Comparison of ENCODE assay signal across 20 cellular contexts in the genomic region with DNA sequence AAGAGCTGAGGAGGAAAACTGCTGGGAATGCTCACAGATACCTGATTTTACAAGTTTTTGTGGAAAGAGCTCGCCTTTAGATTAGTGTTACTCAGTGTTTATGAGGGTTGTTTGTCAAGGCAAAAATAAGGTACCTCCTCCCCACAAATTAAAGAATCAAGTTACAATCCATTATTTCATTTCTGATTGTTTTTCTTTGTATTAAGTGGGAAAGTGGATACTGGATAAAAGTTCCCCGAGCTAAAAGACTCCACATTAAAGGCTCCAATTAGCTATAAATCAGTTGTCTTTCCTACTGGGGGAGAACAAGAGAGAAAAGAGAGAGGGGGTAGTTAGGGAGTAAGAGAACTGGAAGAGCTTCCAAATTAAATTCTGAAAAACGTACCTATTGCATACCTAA. TPM values are rescaled to one million over a fixed set of nuclear protein-coding genes. Genes with fewer than 3 reads are reported as not detected.
DNase-seq lines count a peak whose midpoint lies in the region; ATAC-seq and TF ChIP-seq lines count a peak whose summit lies in the region.
"Had no signal": no experiment of that assay in that cellular context is flagged by ENCODE, and none has a peak within 500 bp of the region (broad histone marks: within the 10 kb centered on the region; RNA-seq: fewer than 3 reads in every experiment).

No MANE protein-coding gene starts in this region.

- H3K4me3 ChIP-seq in GM23338 (no peak overlapping the region), kidney epithelial cell (ENCODE audit: low read depth, low read length) (peak overlapping the region; percentile 4), neural progenitor cell (peak overlapping the region; percentile 60)
- H3K4me3 ChIP-seq: SJSA1 had no signal

- H3K4me2 ChIP-seq in GM23338 (no peak overlapping the region), neural progenitor cell (peak overlapping the region; percentile 89)

- H3K4me3 Mint-ChIP-seq in GM23338 (no peak overlapping the region), neural progenitor cell (no peak overlapping the region)
- H3K4me3 Mint-ChIP-seq: CD8-positive, alpha-beta T cell; HFFc6 had no signal

- no peaks in the 10 kb centered on the region; the same call in 2 of the 3 replicates for H3K36me3 Mint-ChIP-seq in GM23338 (ENCODE audit: low read depth)
- H3K36me3 Mint-ChIP-seq in neural progenitor cell, result no peaks in the 10 kb centered on the region
- H3K36me3 Mint-ChIP-seq: CD8-positive, alpha-beta T cell had no signal

- peaks cover 66% of the 10 kb centered on the region for H3K27me3 Mint-ChIP-seq in GM23338 (ENCODE audit: insufficient read depth, low read depth, poor library complexity)
- H3K27me3 Mint-ChIP-seq in neural progenitor cell (ENCODE audit: insufficient read depth, low read depth), result peaks cover 53% of the 10 kb centered on the region

- H3K9me3 Mint-ChIP-seq in GM23338, result no peaks in the 10 kb centered on the region; the same call in 2 of the 3 replicates
- H3K9me3 Mint-ChIP-seq in neural progenitor cell, result peaks cover 7% of the 10 kb centered on the region
- H3K9me3 Mint-ChIP-seq: CD8-positive, alpha-beta T cell; HFFc6 had no signal

- DNase-seq in GM23338 (ENCODE audit: low spot score) (no peak), NCI-H1105 treated with DMSO at 0.1 percent for 48 hours (lab: John Stamatoyannopoulos, UW) (peak; percentile 46), kidney epithelial cell (ENCODE audit: low read depth) (no peak), neural progenitor cell (ENCODE audit: low spot score) (no peak), NOMO-1 (lab: John Stamatoyannopoulos, UW; ENCODE audit: unreplicated experiment in 2 of 2) (no peak)
- DNase-seq: BE2C; CD8-positive, alpha-beta T cell; GF-D8; GOT3; HFFc6; KG1; NCI-H1092; NCI-H187 treated with DMSO at 0.1 percent for 48 hours; NCI-H2171 treated with DMSO at 0.1 percent for 48 hours; NCI-H510A treated with DMSO at 0.1 percent for 48 hours; OCI-M1; RPMI8226 had no signal

- peaks cover 100% of the 10 kb centered on the region for H3K27me3 ChIP-seq in GM23338 (ENCODE audit: insufficient read depth)
- H3K27me3 ChIP-seq in kidney epithelial cell (ENCODE audit: control insufficient read depth, insufficient read depth, low read length), result peaks cover 12% of the 10 kb centered on the region
- H3K27me3 ChIP-seq in neural progenitor cell, result peaks cover 81% of the 10 kb centered on the region

- H3K4me1 Mint-ChIP-seq in GM23338 (peaks cover 17% of the 10 kb centered on the region), neural progenitor cell (peaks cover 4% of the 10 kb centered on the region)

- H3F3A ChIP-seq in GM23338 (replicated peaks; ENCODE audit: low read depth), result no peaks in the 10 kb centered on the region
- H3F3A ChIP-seq in neural progenitor cell (ENCODE audit: low read depth), result peaks cover 18% of the 10 kb centered on the region

- ATAC-seq in GM23338 (no peak), HG02840 (IDR thresholded peaks at IDR 0.05; ENCODE audit: low FRiP score, unreplicated experiment) (no peak), GM21576 (IDR thresholded peaks at IDR 0.05; ENCODE audit: unreplicated experiment) (no peak)
- ATAC-seq: CD8-positive, alpha-beta T cell had no signal

- H4K20me1 ChIP-seq in GM23338 (replicated peaks; ENCODE audit: insufficient read depth) (peaks cover 16% of the 10 kb centered on the region), neural progenitor cell (ENCODE audit: low read depth) (no peaks in the 10 kb centered on the region)

- H3K36me3 ChIP-seq in GM23338 (ENCODE audit: insufficient read depth) (no peaks in the 10 kb centered on the region), kidney epithelial cell (ENCODE audit: control insufficient read depth, insufficient read depth, low read length) (no peaks in the 10 kb centered on the region), neural progenitor cell (no peaks in the 10 kb centered on the region)
- H3K36me3 ChIP-seq: BE2C, SJSA1 had no signal

- H3K27ac ChIP-seq in GM23338 (ENCODE audit: low read depth) (no peak overlapping the region), neural progenitor cell (no peak overlapping the region)
- H3K27ac ChIP-seq: SJSA1 had no signal

- H3K4me1 ChIP-seq in GM23338 (ENCODE audit: insufficient read depth) (no peaks in the 10 kb centered on the region), neural progenitor cell (peaks cover 40% of the 10 kb centered on the region)
- H3K4me1 ChIP-seq: BE2C had no signal

- H2AFZ ChIP-seq in GM23338 (no peak overlapping the region), neural progenitor cell (replicated peaks) (no peak overlapping the region)

- H3K27ac Mint-ChIP-seq in GM23338 (no peak overlapping the region), neural progenitor cell (no peak overlapping the region)
- H3K27ac Mint-ChIP-seq: CD8-positive, alpha-beta T cell; HFFc6 had no signal

- H3K9me3 ChIP-seq in neural progenitor cell (ENCODE audit: low read depth), result no peaks in the 10 kb centered on the region
- H3K9me3 ChIP-seq: BE2C, SJSA1 had no signal

- no peak for TF ChIP-seq CTCF in GM23338 (conservative IDR thresholded peaks at IDR 0.05; ENCODE audit: low read depth in 2 of 2)
- no peak for TF ChIP-seq CTCF in kidney epithelial cell (IDR thresholded peaks at IDR 0.05; ENCODE audit: insufficient read depth, low read length, poor library complexity, severe bottlenecking)
- no peak for TF ChIP-seq CTCF in neural progenitor cell (IDR thresholded peaks at IDR 0.05)

- H3K79me2 ChIP-seq in GM23338 (replicated peaks; ENCODE audit: insufficient read depth), result no peaks in the 10 kb centered on the region
- peaks cover 56% of the 10 kb centered on the region for H3K79me2 ChIP-seq in neural progenitor cell (ENCODE audit: low read depth)

- no peaks in the 10 kb centered on the region for H3K9me2 ChIP-seq in GM23338 (ENCODE audit: insufficient read depth)

- H3K9ac ChIP-seq in neural progenitor cell, result no peak overlapping the region

TF ChIP-seq in GM23338, 12 proteins besides CTCF, POLR2A, EP300 and RAD21:
- no peak for TF ChIP-seq ZNF331 (CRISPR knock-in tag; IDR thresholded peaks at IDR 0.05; ENCODE audit: low read depth)
- TF ChIP-seq ZNF114 (CRISPR knock-in tag; IDR thresholded peaks at IDR 0.05), result no peak
- TF ChIP-seq EZH2 (IDR thresholded peaks at IDR 0.05; ENCODE audit: low read depth, unreplicated experiment), result peak; percentile 50
- TF ChIP-seq EZH2phosphoT487 (IDR thresholded peaks at IDR 0.05; ENCODE audit: unreplicated experiment), result no peak
TF ChIP-seq in GM23338: peak in this region for 1.

RNA-seq across cellular contexts. Expression of gene ALDH1A2, which starts 1.9 kb away (rescaled TPM):
- total RNA-seq in GM23338 (2014; rRNA removed; shearing (Covaris generic)), result 0.80 TPM in 1 of 2 replicates, not detected in the other
- not detected in 2 replicates for polyA plus RNA-seq in GM23338 (2016; fragmentation: Nextera tagmentation; extraction: Ambion mirVana)
- total RNA-seq in kidney epithelial cell (23.8 and 29.7 TPM in 2 replicates), neural progenitor cell (ENCODE audit: low replicate concordance) (30.8 and 52.5 TPM in 2 replicates)
- total RNA-seq: CD8-positive, alpha-beta T cell; HFFc6; SJSA1 had no signal

Comparison
In these comparisons a context has a peak if more than half of its experiments do, and no peak if none do; other contexts are left out.
1. RNA of gene ALDH1A2, which starts 1.9 kb away (total RNA-seq): 30.8 to 52.5 TPM in neural progenitor cell and 23.8 to 29.7 TPM in kidney epithelial cell; 0.80 TPM in GM23338; every median in the first group is over 10 times any median in the second.